In genomic region chr2:74843371-74844298, GRCh38 we compare ENCODE assay signal across 8 cellular contexts. TPM values are rescaled to one million over a fixed set of nuclear protein-coding genes. Genes with fewer than 3 reads are reported as not detected.
DNase-seq lines count a peak whose midpoint lies in the region; ATAC-seq and TF ChIP-seq lines count a peak whose summit lies in the region.

No MANE protein-coding gene starts in this region.

- ATAC-seq in GM19468 (IDR thresholded peaks at IDR 0.05; ENCODE audit: extremely low read depth, unreplicated experiment) = peak; percentile 93
- ATAC-seq in HG03521 (IDR thresholded peaks at IDR 0.05; ENCODE audit: unreplicated experiment) = peak; percentile 84
- ATAC-seq in activated CD8-positive, alpha-beta T cell treated with anti-CD3 and anti-CD28 coated beads for 36 hours = peak; percentile 81

- CTCF ChIA-PET in Calu3 (lab: Charles Lee) = interaction anchor here (0.6 to 0.8 kb wide), 3 partner anchors 8 to 25 kb away, joined by 5 to 6 read pairs (median 5); no protein-coding TSS in a partner anchor
- CTCF ChIA-PET in activated CD8-positive, alpha-beta T cell treated with anti-CD3 and anti-CD28 coated beads for 36 hours (lab: Charles Lee) = interaction anchor here (1.0 to 1.4 kb wide), 3 partner anchors 8 to 153 kb away, joined by 3 to 4 read pairs (median 4); no protein-coding TSS in a partner anchor

- intact Hi-C loops in Calu3 (cut with micrococcal nuclease; ENCODE audit: unreplicated experiment) = loop anchor here (2.0 kb wide), 1 partner anchor 21 kb away; no protein-coding TSS in a partner anchor
- intact Hi-C loops in activated CD8-positive, alpha-beta T cell treated with anti-CD3 and anti-CD28 coated beads for 36 hours (cut with micrococcal nuclease) = no loop called here

- TF ChIP-seq CTCF in Calu3 (IDR thresholded peaks at IDR 0.05; ENCODE audit: unreplicated experiment) = no peak
- TF ChIP-seq CTCF in activated CD8-positive, alpha-beta T cell treated with anti-CD3 and anti-CD28 coated beads for 36 hours (IDR thresholded peaks at IDR 0.05) = no peak

- peak overlapping the region; percentile 79 for H3K27ac Mint-ChIP-seq in Calu3 (ENCODE audit: unreplicated experiment)
- peak overlapping the region; percentile 64 for H3K27ac Mint-ChIP-seq in activated CD8-positive, alpha-beta T cell treated with anti-CD3 and anti-CD28 coated beads for 36 hours

- POLR2A ChIA-PET in activated CD8-positive, alpha-beta T cell treated with anti-CD3 and anti-CD28 coated beads for 36 hours (lab: Charles Lee) = interaction anchor here (0.6 to 2.2 kb wide), 2 partner anchors 9 to 11 kb away, joined by 5 to 11 read pairs; partner anchors contain the start of gene HK2

- peaks cover 75% of the 10 kb centered on the region for H3K4me1 Mint-ChIP-seq in Calu3 (ENCODE audit: low read depth, unreplicated experiment)
- H3K4me1 Mint-ChIP-seq in activated CD8-positive, alpha-beta T cell treated with anti-CD3 and anti-CD28 coated beads for 36 hours (ENCODE audit: low read depth) = peaks cover 89% of the 10 kb centered on the region

- H3K27me3 Mint-ChIP-seq in Calu3 (ENCODE audit: unreplicated experiment) = no peaks in the 10 kb centered on the region
- H3K27me3 Mint-ChIP-seq in activated CD8-positive, alpha-beta T cell treated with anti-CD3 and anti-CD28 coated beads for 36 hours = no peaks in the 10 kb centered on the region

- peaks cover 15% of the 10 kb centered on the region for H3K36me3 Mint-ChIP-seq in Calu3 (ENCODE audit: insufficient read depth, unreplicated experiment)
- peaks cover 51% of the 10 kb centered on the region for H3K36me3 Mint-ChIP-seq in activated CD8-positive, alpha-beta T cell treated with anti-CD3 and anti-CD28 coated beads for 36 hours (ENCODE audit: low read depth)

- H3K9me3 Mint-ChIP-seq in Calu3 (ENCODE audit: low read depth, unreplicated experiment) = no peaks in the 10 kb centered on the region
- peaks cover 2% of the 10 kb centered on the region for H3K9me3 Mint-ChIP-seq in activated CD8-positive, alpha-beta T cell treated with anti-CD3 and anti-CD28 coated beads for 36 hours

- TSS peak; percentile 61 for BruUV-seq in Calu3 (replicated peaks; lab: Mats Ljungman, UMichigan)

- H3K4me3 Mint-ChIP-seq in Calu3 (ENCODE audit: low read depth, unreplicated experiment) = peak overlapping the region; percentile 50
- peak overlapping the region; percentile 35 for H3K4me3 Mint-ChIP-seq in activated CD8-positive, alpha-beta T cell treated with anti-CD3 and anti-CD28 coated beads for 36 hours

- no peak for DNase-seq in Calu3
- DNase-seq in activated CD8-positive, alpha-beta T cell treated with anti-CD3 and anti-CD28 coated beads for 36 hours = peak; percentile 50
- peak; percentile 41 for DNase-seq in glomerular endothelial cell (ENCODE audit: extremely low read depth, low read depth, low spot score)
- DNase-seq in stimulated activated naive CD4-positive, alpha-beta T cell treated with Interleukin-2 at 50 U/mL for 16 hours (lab: John Stamatoyannopoulos, UW) = peak; percentile 7
- no peak for DNase-seq in DMS153 (lab: John Stamatoyannopoulos, UW)
- no peak for DNase-seq in mucosa of gallbladder (ENCODE audit: low spot score)

RNA-seq across cellular contexts. Expression of gene HK2, which starts 9.7 kb away (rescaled TPM):
- 56.5 and 79.4 TPM in 2 replicates for total RNA-seq in Calu3 (2022)
- total RNA-seq in activated CD8-positive, alpha-beta T cell treated with anti-CD3 and anti-CD28 coated beads for 36 hours = 100 to 1,000 TPM; 121 to 124 TPM
- 9.4 and 12.0 TPM in 2 replicates for total RNA-seq in glomerular endothelial cell
- total RNA-seq in mucosa of gallbladder = 23.7 TPM

Comparison
In these comparisons a context has a peak if more than half of its experiments do, and no peak if none do; other contexts are left out.
1. DNase-seq: peak in activated CD8-positive, alpha-beta T cell treated with anti-CD3 and anti-CD28 coated beads for 36 hours (single experiment), glomerular endothelial cell (single experiment) and stimulated activated naive CD4-positive, alpha-beta T cell treated with Interleukin-2 at 50 U/mL for 16 hours (single experiment); none in Calu3 (single experiment), DMS153 (single experiment) and mucosa of gallbladder (single experiment).
2. Peak in every context shown above with its lines, with median percentiles within 50 percentile points of each other: ATAC-seq.